ENCODE assay signal across 16 cellular contexts in the genomic region with DNA sequence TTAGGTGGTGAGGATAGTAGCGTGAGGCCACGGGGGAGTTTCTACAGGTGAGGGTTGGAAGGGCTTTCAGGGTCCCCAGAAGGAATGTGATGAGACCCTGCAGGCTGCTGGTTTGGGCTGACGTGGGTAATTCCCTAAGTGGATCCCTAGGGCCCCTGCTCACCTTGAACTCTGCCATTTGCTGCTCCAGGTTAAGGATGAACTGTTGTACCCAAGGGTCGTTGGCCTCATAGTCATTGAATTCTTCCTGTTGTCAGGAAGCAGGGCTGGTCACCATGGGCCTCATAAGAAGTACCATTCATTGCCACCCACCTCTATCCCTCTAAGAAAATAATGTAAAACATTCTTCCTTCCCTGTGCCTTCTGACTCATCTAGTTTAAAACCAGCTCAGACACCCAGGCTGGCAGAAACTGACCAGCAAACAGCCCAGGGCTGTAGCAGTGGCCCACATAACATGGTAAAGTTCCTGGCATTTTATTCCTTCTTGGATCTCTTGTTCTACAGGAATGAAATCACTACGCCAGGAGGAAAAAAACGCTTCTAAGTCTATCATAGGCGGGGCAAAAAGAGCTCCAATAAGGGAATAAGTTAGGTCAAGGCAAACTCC. TPM values are rescaled to one million over a fixed set of nuclear protein-coding genes. Genes with fewer than 3 reads are reported as not detected.
A peak's percentile ranks its signal among the peaks of the same experiment; 100 is the strongest.
DNase-seq lines count a peak whose midpoint lies in the region; ATAC-seq and TF ChIP-seq lines count a peak whose summit lies in the region.
"Had no signal": no experiment of that assay in that cellular context is flagged by ENCODE, and none has a peak within 500 bp of the region (broad histone marks: within the 10 kb centered on the region; RNA-seq: fewer than 3 reads in every experiment).

No MANE protein-coding gene starts in this region.

- H3K36me3 ChIP-seq in upper lobe of right lung, result peaks cover 68% of the 10 kb centered on the region

- no peaks in the 10 kb centered on the region for H3K9me3 Mint-ChIP-seq in stimulated activated effector memory CD8-positive, alpha-beta T cell treated with anti-CD3 and anti-CD28 coated beads, Interleukin-12 subunit alpha, Interleukin-12 subunit beta, amount 100 ng/mL, for 72 hours
- H3K9me3 Mint-ChIP-seq: activated naive CD8-positive, alpha-beta T cell treated with anti-CD3 and anti-CD28 coated beads, Interleukin-2, amount 10 ng/mL, durations not matched to agents 7 days and 5 days; memory B cell had no signal

- no peak overlapping the region for H3K27ac ChIP-seq in upper lobe of right lung
- H3K27ac ChIP-seq: KMS-11, psoas muscle had no signal

- H3K27me3 ChIP-seq in upper lobe of right lung, result no peaks in the 10 kb centered on the region
- H3K27me3 ChIP-seq: dorsolateral prefrontal cortex had no signal

- DNase-seq in ELR (ENCODE audit: low read depth), result peak; percentile 68
- DNase-seq in SK-MEL-5 (ENCODE audit: low read depth, low spot score), result peak; percentile 15
- DNase-seq in fibroblast of gingiva (ENCODE audit: low read depth), result peak; percentile 70
- no peak for DNase-seq in stimulated activated effector memory CD8-positive, alpha-beta T cell treated with anti-CD3 and anti-CD28 coated beads, Interleukin-12 subunit alpha, Interleukin-12 subunit beta, amount 100 ng/mL, for 72 hours (ENCODE audit: low spot score in 2 of 2)
- no peak for DNase-seq in HK-2 (ENCODE audit: unreplicated experiment)
- no peak for DNase-seq in upper lobe of right lung
- no peak for DNase-seq in left lobe of liver (ENCODE audit: low spot score)
- DNase-seq: activated CD4-positive, alpha-beta T cell treated with anti-CD3 and anti-CD28 coated beads, Interleukin-2, amount 50 U/mL, for 48 hours; activated naive CD8-positive, alpha-beta T cell treated with anti-CD3 and anti-CD28 coated beads, Interleukin-2, amount 10 ng/mL, durations not matched to agents 7 days and 5 days; DND-41; dorsolateral prefrontal cortex; NCI-H2029; psoas muscle; T-helper 2 cell had no signal

- peaks cover 2% of the 10 kb centered on the region for H3K4me1 ChIP-seq in upper lobe of right lung

- peaks cover 20% of the 10 kb centered on the region for H3K4me1 Mint-ChIP-seq in stimulated activated effector memory CD8-positive, alpha-beta T cell treated with anti-CD3 and anti-CD28 coated beads, Interleukin-12 subunit alpha, Interleukin-12 subunit beta, amount 100 ng/mL, for 72 hours
- H3K4me1 Mint-ChIP-seq: memory B cell had no signal

- H3K4me3 Mint-ChIP-seq in stimulated activated effector memory CD8-positive, alpha-beta T cell treated with anti-CD3 and anti-CD28 coated beads, Interleukin-12 subunit alpha, Interleukin-12 subunit beta, amount 100 ng/mL, for 72 hours, result no peak overlapping the region
- H3K4me3 Mint-ChIP-seq: activated naive CD8-positive, alpha-beta T cell treated with anti-CD3 and anti-CD28 coated beads, Interleukin-2, amount 10 ng/mL, durations not matched to agents 7 days and 5 days; memory B cell had no signal

- intact Hi-C loops in upper lobe of right lung (cut with DNase I), result no loop called here

- in situ Hi-C loops in SK-MEL-5 (cut with HindIII; ENCODE audit: low pct_unique_long_range_greater_than_20kb, low sequenced_read_pairs), result no loop called here

- no peak overlapping the region for H3K4me3 ChIP-seq in upper lobe of right lung
- H3K4me3 ChIP-seq: dorsolateral prefrontal cortex, psoas muscle had no signal

- ATAC-seq in stimulated activated effector memory CD8-positive, alpha-beta T cell treated with anti-CD3 and anti-CD28 coated beads, Interleukin-12 subunit alpha, Interleukin-12 subunit beta, amount 100 ng/mL, for 72 hours, result no peak
- ATAC-seq in upper lobe of right lung (no peak), left lobe of liver (no peak)
- ATAC-seq: psoas muscle had no signal

- TF ChIP-seq CTCF in upper lobe of right lung (IDR thresholded peaks at IDR 0.05), result no peak

- no peaks in the 10 kb centered on the region for H3K9me3 ChIP-seq in upper lobe of right lung
- H3K9me3 ChIP-seq: psoas muscle had no signal

- peak overlapping the region; percentile 46 for H3K27ac Mint-ChIP-seq in stimulated activated effector memory CD8-positive, alpha-beta T cell treated with anti-CD3 and anti-CD28 coated beads, Interleukin-12 subunit alpha, Interleukin-12 subunit beta, amount 100 ng/mL, for 72 hours
- H3K27ac Mint-ChIP-seq: activated naive CD8-positive, alpha-beta T cell treated with anti-CD3 and anti-CD28 coated beads, Interleukin-2, amount 10 ng/mL, durations not matched to agents 7 days and 5 days had no signal

- H3K36me3 Mint-ChIP-seq in stimulated activated effector memory CD8-positive, alpha-beta T cell treated with anti-CD3 and anti-CD28 coated beads, Interleukin-12 subunit alpha, Interleukin-12 subunit beta, amount 100 ng/mL, for 72 hours, result peaks cover 42% of the 10 kb centered on the region

RNA-seq across cellular contexts. Expression of a gene that starts 27.6 kb away (rescaled TPM):
- total RNA-seq in SK-MEL-5 (2014; rRNA removed; shearing (Covaris generic)), result 8.4 and 10.5 TPM in 2 replicates
- 8.9 and 9.6 TPM in 2 replicates for polyA plus RNA-seq in SK-MEL-5 (2015; cell fraction: cytosol; rRNA removed)
- 53.8 and 63.2 TPM in 2 replicates for polyA plus RNA-seq in SK-MEL-5 (2015; cell fraction: nucleus; rRNA removed)
- total RNA-seq in upper lobe of right lung, result 26.0 TPM
- 20.1 TPM for total RNA-seq in left lobe of liver

RNA-seq across cellular contexts. Expression of a gene that starts 41.3 kb away (rescaled TPM):
- total RNA-seq in SK-MEL-5 (2014; rRNA removed; shearing (Covaris generic)), result 41.2 and 46.2 TPM in 2 replicates
- polyA plus RNA-seq in SK-MEL-5 (2015; cell fraction: cytosol; rRNA removed), result 38.2 and 48.5 TPM in 2 replicates
- 168 and 191 TPM in 2 replicates for polyA plus RNA-seq in SK-MEL-5 (2015; cell fraction: nucleus; rRNA removed)
- total RNA-seq in upper lobe of right lung (63.0 TPM), left lobe of liver (31.2 TPM)

RNA-seq across cellular contexts. Expression of a gene that starts 41.6 kb away (rescaled TPM):
- 187 and 191 TPM in 2 replicates for total RNA-seq in SK-MEL-5 (2014; rRNA removed; shearing (Covaris generic))
- polyA plus RNA-seq in SK-MEL-5 (2015; cell fraction: cytosol; rRNA removed), result 191 and 217 TPM in 2 replicates
- polyA plus RNA-seq in SK-MEL-5 (2015; cell fraction: nucleus; rRNA removed), result 244 and 267 TPM in 2 replicates
- total RNA-seq in upper lobe of right lung, result 174 TPM
- 92.3 TPM for total RNA-seq in left lobe of liver

RNA-seq across cellular contexts. Expression of a gene that starts 43.1 kb away (rescaled TPM):
- total RNA-seq in SK-MEL-5 (2014; rRNA removed; shearing (Covaris generic)), result 13.7 and 18.5 TPM in 2 replicates
- 30.4 and 30.5 TPM in 2 replicates for polyA plus RNA-seq in SK-MEL-5 (2015; cell fraction: cytosol; rRNA removed)
- polyA plus RNA-seq in SK-MEL-5 (2015; cell fraction: nucleus; rRNA removed), result 8.6 and 9.6 TPM in 2 replicates
- total RNA-seq in upper lobe of right lung, result 30.9 TPM
- 14.7 TPM for total RNA-seq in left lobe of liver

Comparison
In these comparisons a context has a peak if more than half of its experiments do, and no peak if none do; other contexts are left out.
1. DNase-seq: peak in ELR (single experiment), SK-MEL-5 (single experiment) and fibroblast of gingiva (single experiment); none in stimulated activated effector memory CD8-positive, alpha-beta T cell treated with anti-CD3 and anti-CD28 coated beads, Interleukin-12 subunit alpha, Interleukin-12 subunit beta, amount 100 ng/mL, for 72 hours (0 of 2), HK-2 (single experiment), upper lobe of right lung (single experiment) and left lobe of liver (single experiment).